ENCODE assay signal across 10 cellular contexts in the genomic region with DNA sequence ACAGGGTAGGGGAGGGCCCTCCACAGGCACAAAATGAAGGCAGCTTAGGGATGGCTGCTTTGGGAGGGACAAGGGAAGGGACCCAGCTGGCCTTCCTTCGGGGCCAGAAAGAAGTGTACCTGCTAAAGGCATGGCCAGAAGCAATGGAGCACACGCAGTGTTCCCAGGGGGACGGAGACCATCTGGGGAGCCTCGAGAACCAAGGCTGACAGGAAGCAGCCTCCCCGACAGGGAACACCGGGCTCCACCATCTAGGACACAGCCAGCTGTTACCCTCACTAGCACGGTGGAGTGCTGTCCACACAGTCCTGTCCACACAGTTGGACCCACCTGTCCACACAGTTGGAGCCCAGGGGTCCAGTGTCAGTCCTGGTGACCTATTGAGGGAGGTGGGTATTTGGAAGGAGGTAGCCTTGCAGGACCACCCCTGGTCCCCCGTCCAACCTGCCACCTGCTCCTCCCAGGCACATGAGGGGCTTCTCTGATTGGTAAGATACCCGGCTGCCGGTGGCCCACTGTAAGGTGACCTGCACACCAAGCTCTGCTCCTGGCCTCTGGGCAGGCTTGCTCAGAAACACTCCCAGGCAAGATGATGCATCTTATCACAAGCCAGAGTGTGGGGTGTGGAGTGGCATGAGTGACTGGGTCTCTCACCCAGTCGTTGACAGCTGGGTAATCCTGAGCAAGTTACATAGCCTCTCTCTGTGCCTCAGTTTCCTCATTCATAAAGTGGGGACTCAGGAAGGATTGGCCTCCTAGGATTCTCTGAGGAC. TPM values are rescaled to one million over a fixed set of nuclear protein-coding genes. Genes with fewer than 3 reads are reported as not detected.
DNase-seq lines count a peak whose midpoint lies in the region; ATAC-seq, FAIRE-seq and TF ChIP-seq lines count a peak whose summit lies in the region.
"Had no signal": no experiment of that assay in that cellular context is flagged by ENCODE, and none has a peak within 500 bp of the region (broad histone marks: within the 10 kb centered on the region; RNA-seq: fewer than 3 reads in every experiment).

No MANE protein-coding gene starts in this region.

- peak overlapping the region; percentile 94 for H3K27ac Mint-ChIP-seq in activated T-cell treated with anti-CD3 and anti-CD28 coated beads, Interleukin-2, amount 50 U/mL, for 24 hours
- H3K27ac Mint-ChIP-seq in activated naive CD8-positive, alpha-beta T cell treated with anti-CD3 and anti-CD28 coated beads, Interleukin-2, amount 10 ng/mL, durations not matched to agents 7 days and 5 days = peak overlapping the region; percentile 74
- H3K27ac Mint-ChIP-seq: CD4-positive, alpha-beta T cell; dendritic cell treated with granulocyte-macrophage colony-stimulating factor and Interleukin-4, amounts not matched to agents 40 ng/mL and 50 ng/mL, for 4 days had no signal

- no peaks in the 10 kb centered on the region for H3K9me1 ChIP-seq in keratinocyte (ENCODE audit: control insufficient read depth, extremely low read depth, insufficient read depth, low read length)

- H3K4me3 ChIP-seq in keratinocyte (ENCODE audit: control insufficient read depth in 2 of 3, extremely low read depth in 1 of 3, insufficient read depth in 2 of 3, low read depth in 1 of 3, low read length in 3 of 3) (no peak overlapping the region), transverse colon (no peak overlapping the region), tibial nerve (no peak overlapping the region), MM.1S (ENCODE audit: low read length) (no peak overlapping the region)

- peak; percentile 94 for FAIRE-seq in keratinocyte (lab: Jason Lieb, UNC)

- peak; percentile 23 for ATAC-seq in activated naive CD8-positive, alpha-beta T cell treated with anti-CD3 and anti-CD28 coated beads, Interleukin-2, amount 10 ng/mL, durations not matched to agents 7 days and 5 days (ENCODE audit: low read depth)

- H3K36me3 ChIP-seq in keratinocyte (ENCODE audit: control insufficient read depth in 2 of 2, extremely low read depth in 1 of 2, insufficient read depth in 2 of 2, low read length in 2 of 2) (no peaks in the 10 kb centered on the region), transverse colon (no peaks in the 10 kb centered on the region), tibial nerve (no peaks in the 10 kb centered on the region), MM.1S (replicated peaks; ENCODE audit: insufficient read depth, low read length) (no peaks in the 10 kb centered on the region)

- H4K20me1 ChIP-seq in keratinocyte (ENCODE audit: control insufficient read depth, extremely low read depth, insufficient read depth, low read length) (no peaks in the 10 kb centered on the region), MM.1S (ENCODE audit: insufficient read depth, low read length) (no peaks in the 10 kb centered on the region)

- 79 to 80% methylated on average over 1 to 11 of the region's 11 CpGs for WGBS in transverse colon (ENCODE audit: low coverage in 1 of 2), 2 donors
- 86 to 88% methylated on average over 11 of the region's 11 CpGs for WGBS in tibial nerve, 2 donors

- peak overlapping the region; percentile 2 for H2AFZ ChIP-seq in keratinocyte (ENCODE audit: control insufficient read depth, low read length)
- H2AFZ ChIP-seq in MM.1S (ENCODE audit: low read length) = no peak overlapping the region

- no peaks in the 10 kb centered on the region for H3K36me3 Mint-ChIP-seq in activated T-cell treated with anti-CD3 and anti-CD28 coated beads, Interleukin-2, amount 50 U/mL, for 24 hours (ENCODE audit: low read depth)
- H3K36me3 Mint-ChIP-seq in activated naive CD8-positive, alpha-beta T cell treated with anti-CD3 and anti-CD28 coated beads, Interleukin-2, amount 10 ng/mL, durations not matched to agents 7 days and 5 days = peaks cover 1% of the 10 kb centered on the region

- H3K79me2 ChIP-seq in keratinocyte (ENCODE audit: control insufficient read depth, insufficient read depth, low read length) = no peaks in the 10 kb centered on the region
- H3K79me2 ChIP-seq in MM.1S (ENCODE audit: low read length) = no peaks in the 10 kb centered on the region

- POLR2A ChIA-PET in activated naive CD8-positive, alpha-beta T cell treated with anti-CD3 and anti-CD28 coated beads, Interleukin-2, amount 10 ng/mL, durations not matched to agents 7 days and 5 days (lab: Charles Lee) = interaction anchor here (1.4 to 1.7 kb wide), 3 partner anchors 10 to 51 kb away, joined by 3 to 6 read pairs (median 4); a partner anchor contains a TSS

- H3K27me3 Mint-ChIP-seq in activated T-cell treated with anti-CD3 and anti-CD28 coated beads, Interleukin-2, amount 50 U/mL, for 24 hours = peaks cover 7% of the 10 kb centered on the region
- H3K27me3 Mint-ChIP-seq in activated naive CD8-positive, alpha-beta T cell treated with anti-CD3 and anti-CD28 coated beads, Interleukin-2, amount 10 ng/mL, durations not matched to agents 7 days and 5 days = peaks cover 16% of the 10 kb centered on the region
- H3K27me3 Mint-ChIP-seq: CD4-positive, alpha-beta T cell had no signal

- peaks cover 63% of the 10 kb centered on the region for H3K4me1 Mint-ChIP-seq in activated T-cell treated with anti-CD3 and anti-CD28 coated beads, Interleukin-2, amount 50 U/mL, for 24 hours (ENCODE audit: low read depth)
- H3K4me1 Mint-ChIP-seq in activated naive CD8-positive, alpha-beta T cell treated with anti-CD3 and anti-CD28 coated beads, Interleukin-2, amount 10 ng/mL, durations not matched to agents 7 days and 5 days = peaks cover 27% of the 10 kb centered on the region

- H3K27me3 ChIP-seq in keratinocyte (ENCODE audit: control insufficient read depth, extremely low read depth, insufficient read depth, low read length) = no peaks in the 10 kb centered on the region
- no peaks in the 10 kb centered on the region for H3K27me3 ChIP-seq in transverse colon
- H3K27me3 ChIP-seq in tibial nerve = no peaks in the 10 kb centered on the region
- peaks cover 85% of the 10 kb centered on the region for H3K27me3 ChIP-seq in MM.1S (replicated peaks; ENCODE audit: insufficient read depth, low read length)

- H3K4me1 ChIP-seq in keratinocyte (ENCODE audit: control insufficient read depth, extremely low read depth, insufficient read depth, low read length) = peaks cover 36% of the 10 kb centered on the region
- peaks cover 14 to 60% (median 27%) of the 10 kb centered on the region in 4 donors for H3K4me1 ChIP-seq in transverse colon
- peaks cover 0 to 40% (median 12%) of the 10 kb centered on the region in 4 donors for H3K4me1 ChIP-seq in tibial nerve
- no peaks in the 10 kb centered on the region for H3K4me1 ChIP-seq in MM.1S (ENCODE audit: low read length)

- dilution Hi-C loops in keratinocyte (cut with MboI; ENCODE audit: extremely low pct_ligation_motif_present, low sequenced_read_pairs) = no loop called here

- TF ChIP-seq CTCF in keratinocyte (optimal IDR thresholded peaks at IDR 0.05 in 1 of 3, IDR thresholded peaks at IDR 0.05 in 1 of 3, conservative IDR thresholded peaks at IDR 0.05 in 1 of 3; ENCODE audit: extremely low read depth in 1 of 3, insufficient read depth in 2 of 3, low read length in 3 of 3) (no peak), transverse colon (IDR thresholded peaks at IDR 0.05) (no peak), tibial nerve (IDR thresholded peaks at IDR 0.05) (no peak), MM.1S (IDR thresholded peaks at IDR 0.05; ENCODE audit: low read length) (no peak)

- no peak for TF ChIP-seq EP300 in transverse colon (IDR thresholded peaks at IDR 0.05; ENCODE audit: low read depth)
- no peak for TF ChIP-seq EP300 in tibial nerve (IDR thresholded peaks at IDR 0.05)

- H3K9me3 Mint-ChIP-seq in activated T-cell treated with anti-CD3 and anti-CD28 coated beads, Interleukin-2, amount 50 U/mL, for 24 hours = no peaks in the 10 kb centered on the region
- no peaks in the 10 kb centered on the region for H3K9me3 Mint-ChIP-seq in activated naive CD8-positive, alpha-beta T cell treated with anti-CD3 and anti-CD28 coated beads, Interleukin-2, amount 10 ng/mL, durations not matched to agents 7 days and 5 days
- H3K9me3 Mint-ChIP-seq: CD4-positive, alpha-beta T cell; dendritic cell treated with granulocyte-macrophage colony-stimulating factor and Interleukin-4, amounts not matched to agents 40 ng/mL and 50 ng/mL, for 4 days had no signal

- intact Hi-C loops in transverse colon (cut with DNase I; ENCODE audit: low total_unique reads) = loop anchor here (10.0 kb wide), 1 partner anchor 65 kb away; no protein-coding TSS in a partner anchor

- no peak for TF ChIP-seq POLR2A in transverse colon (IDR thresholded peaks at IDR 0.05)
- TF ChIP-seq POLR2A in tibial nerve (IDR thresholded peaks at IDR 0.05) = no peak

- DNase-seq in activated T-cell treated with anti-CD3 and anti-CD28 coated beads, Interleukin-2, amount 50 U/mL, for 24 hours = no peak
- DNase-seq in activated T-cell treated with anti-CD3 and anti-CD28 coated beads for 4 hours (no peak), keratinocyte (ENCODE audit: low read depth, low spot score) (no peak), transverse colon (no peak), tibial nerve (ENCODE audit: low spot score in 2 of 2) (no peak), G401 (ENCODE audit: low spot score) (no peak), MM.1S (no peak)
- no peak for DNase-seq in activated naive CD8-positive, alpha-beta T cell treated with anti-CD3 and anti-CD28 coated beads, Interleukin-2, amount 10 ng/mL, durations not matched to agents 7 days and 5 days
- DNase-seq: CD4-positive, alpha-beta T cell had no signal

- in situ Hi-C loops in transverse colon (cut with MboI; ENCODE audit: low pct_ligation_motif_present in 1 of 4, low pct_unique_long_range_greater_than_20kb in 1 of 4, low sequenced_read_pairs in 3 of 4) (no loop called here), G401 (cut with HindIII; ENCODE audit: low sequenced_read_pairs) (no loop called here)

- H3K27ac ChIP-seq in keratinocyte (ENCODE audit: control insufficient read depth, insufficient read depth, low read length) = peak overlapping the region; percentile 73
- H3K27ac ChIP-seq in transverse colon = peak overlapping the region; percentile 72 to 81 (median 78)
- H3K27ac ChIP-seq in tibial nerve = peak overlapping the region in 2 of 4 donors; percentile 32 to 58
- H3K27ac ChIP-seq in MM.1S (ENCODE audit: low read length) = no peak overlapping the region

- H3K9me3 ChIP-seq in keratinocyte (ENCODE audit: control insufficient read depth, low read depth, low read length) = no peaks in the 10 kb centered on the region
- H3K9me3 ChIP-seq in transverse colon = no peaks in the 10 kb centered on the region
- no peaks in the 10 kb centered on the region for H3K9me3 ChIP-seq in tibial nerve
- H3K9me3 ChIP-seq in MM.1S (replicated peaks; ENCODE audit: insufficient read depth, low read length) = no peaks in the 10 kb centered on the region

- no peaks in the 10 kb centered on the region for H3K9me2 ChIP-seq in MM.1S (replicated peaks; ENCODE audit: insufficient read depth, low read length)

- H3K9ac ChIP-seq in keratinocyte (ENCODE audit: control insufficient read depth, extremely low read depth, insufficient read depth, low read length) (peak overlapping the region; percentile 28), MM.1S (ENCODE audit: low read length) (no peak overlapping the region)

- H3K4me2 ChIP-seq in keratinocyte (ENCODE audit: control insufficient read depth, extremely low read depth, insufficient read depth, low read depth, low read length) (peak overlapping the region; percentile 22), MM.1S (ENCODE audit: low read depth, low read length) (no peak overlapping the region)

- H3K4me3 Mint-ChIP-seq in activated T-cell treated with anti-CD3 and anti-CD28 coated beads, Interleukin-2, amount 50 U/mL, for 24 hours = peak overlapping the region; percentile 42
- no peak overlapping the region for H3K4me3 Mint-ChIP-seq in activated naive CD8-positive, alpha-beta T cell treated with anti-CD3 and anti-CD28 coated beads, Interleukin-2, amount 10 ng/mL, durations not matched to agents 7 days and 5 days
- H3K4me3 Mint-ChIP-seq: CD4-positive, alpha-beta T cell; dendritic cell treated with granulocyte-macrophage colony-stimulating factor and Interleukin-4, amounts not matched to agents 40 ng/mL and 50 ng/mL, for 4 days had no signal

- H3F3A ChIP-seq in MM.1S (ENCODE audit: insufficient read depth, low read length) = no peaks in the 10 kb centered on the region

RNA-seq across cellular contexts. Expression of a gene that starts 20.5 kb away (rescaled TPM):
- total RNA-seq in activated naive CD8-positive, alpha-beta T cell treated with anti-CD3 and anti-CD28 coated beads, Interleukin-2, amount 10 ng/mL, durations not matched to agents 7 days and 5 days = 10 to 100 TPM in 1 of 2 experiments, 1 to 10 TPM in 1; 9.9 to 12.2 TPM
- polyA plus RNA-seq in keratinocyte = 4.1 to 12.9 TPM (median 7.6 TPM) in 3 replicates
- polyA plus RNA-seq in keratinocyte (2011; ENCODE audit: low read depth) = 3.3 TPM
- 6.7 and 7.2 TPM in 2 replicates for polyA plus RNA-seq in keratinocyte (2011; cell fraction: cytosol; rRNA removed)
- polyA plus RNA-seq in keratinocyte (2011; cell fraction: nucleus; rRNA removed) = 20.4 and 21.5 TPM in 2 replicates
- 3.9 and 12.0 TPM in 2 replicates for polyA plus RNA-seq in keratinocyte (2012; ENCODE audit: low replicate concordance)
- 10.6 to 15.9 TPM (median 14.2 TPM) in 3 replicates for polyA minus RNA-seq in keratinocyte
- 7.1 TPM for polyA minus RNA-seq in keratinocyte (2011; cell fraction: cytosol; rRNA and poly(A)+ RNA removed)
- polyA minus RNA-seq in keratinocyte (2011; cell fraction: nucleus; rRNA and poly(A)+ RNA removed) = 15.4 and 27.9 TPM in 2 replicates
- total RNA-seq in transverse colon = 10 to 100 TPM; 25.1 to 56.9 (median 26.4) TPM
- 10 to 100 TPM; 23.2 to 34.9 (median 32.1) TPM for total RNA-seq in tibial nerve
- 3.9 and 6.0 TPM in 2 replicates for total RNA-seq in G401 (2014; rRNA removed; shearing (Covaris generic))
